26 cellular contexts compared by ENCODE assay signal in the genomic region with DNA sequence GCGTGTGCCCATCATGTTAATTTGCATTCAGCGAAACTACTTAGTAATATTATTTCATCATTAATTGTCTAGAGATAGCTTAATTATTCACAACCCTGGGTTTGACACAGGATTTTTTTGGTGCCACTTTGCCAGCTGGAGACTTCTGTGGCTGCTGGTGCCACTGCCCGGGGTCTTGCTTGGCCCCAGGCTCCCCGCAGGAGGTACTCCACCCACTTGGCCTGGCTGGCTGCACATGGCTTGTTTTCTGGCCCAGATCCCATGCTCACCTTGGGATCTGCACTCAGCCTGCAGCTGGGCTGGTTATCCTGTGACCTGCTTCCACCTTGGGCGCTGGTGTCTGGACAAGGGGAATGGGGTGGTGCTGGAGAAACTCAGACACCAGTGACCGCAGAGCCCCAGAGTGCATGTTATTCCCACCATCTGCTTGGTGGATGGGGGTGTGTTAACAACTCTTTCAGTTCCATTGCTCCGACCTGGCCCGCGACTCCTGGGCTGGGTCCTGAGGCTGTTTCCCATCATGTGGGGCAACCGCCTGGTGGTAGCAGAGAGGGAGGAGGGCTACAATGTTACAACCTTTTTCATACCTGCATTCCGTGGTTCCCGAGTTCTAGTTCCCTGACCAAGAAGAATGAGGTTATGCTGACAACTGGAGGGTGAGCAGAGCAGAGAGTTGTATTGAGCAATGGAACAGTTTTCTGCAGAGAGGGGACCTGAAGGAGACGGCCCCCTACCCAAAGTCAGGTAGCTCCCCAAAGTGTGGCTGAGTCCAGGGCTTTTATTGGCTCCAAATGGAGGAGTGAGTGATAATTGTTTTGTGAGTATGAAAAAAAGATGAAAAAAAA.
"Had no signal": no experiment of that assay in that cellular context is flagged by ENCODE, and none has a peak within 500 bp of the region (broad histone marks: within the 10 kb centered on the region; RNA-seq: fewer than 3 reads in every experiment).

No MANE protein-coding gene starts in this region.

- H3K27me3 ChIP-seq: dorsolateral prefrontal cortex, gastrocnemius medialis, heart left ventricle, hepatocyte, neutrophil, pancreas, right lobe of liver, stomach, thyroid gland had no signal

- H3K27me3 Mint-ChIP-seq: memory B cell had no signal

- H3K9me3 ChIP-seq: gastrocnemius medialis, heart left ventricle, left ventricle myocardium inferior, neutrophil, pancreas, right lobe of liver, stomach, thyroid gland had no signal

- H3K4me3 Mint-ChIP-seq: memory B cell; natural killer cell; stimulated activated effector memory CD8-positive, alpha-beta T cell treated with anti-CD3 and anti-CD28 coated beads, Interleukin-12 subunit alpha, Interleukin-12 subunit beta, amount 100 ng/mL, for 72 hours had no signal

- H3K4me1 Mint-ChIP-seq: memory B cell; natural killer cell; stimulated activated effector memory CD8-positive, alpha-beta T cell treated with anti-CD3 and anti-CD28 coated beads, Interleukin-12 subunit alpha, Interleukin-12 subunit beta, amount 100 ng/mL, for 72 hours had no signal

- H3K79me2 ChIP-seq: hepatocyte had no signal

- H3K4me1 ChIP-seq: gastrocnemius medialis, heart left ventricle, left ventricle myocardium inferior, pancreas, right lobe of liver, stomach, thyroid gland had no signal

- H3K4me3 ChIP-seq: dorsolateral prefrontal cortex, gastrocnemius medialis, heart left ventricle, hepatocyte, left ventricle myocardium inferior, lung, pancreas, right lobe of liver, smooth muscle cell, stomach, thyroid gland had no signal

- DNase-seq: cerebellar nuclear complex; dorsolateral prefrontal cortex; effector CD4-positive, alpha-beta T cell; foreskin fibroblast; gastrocnemius medialis; kidney glomerular epithelial cell; left colon; left ventricle myocardium inferior; natural killer cell; stimulated activated CD4-positive, alpha-beta T cell treated with anti-CD3 and anti-CD28 coated beads, Interleukin-2, amount 100 ng/mL, for 24 hours; stimulated activated CD4-positive, alpha-beta T cell treated with anti-CD3 and anti-CD28 coated beads, Interleukin-4, amount 100 ng/mL, for 24 hours; stimulated activated naive CD4-positive, alpha-beta T cell treated with Interleukin-2 at 50 U/mL for 16 hours; stomach; thyroid gland; trophoblast cell had no signal

- H3K4me2 ChIP-seq: hepatocyte, smooth muscle cell had no signal

- H3K36me3 ChIP-seq: gastrocnemius medialis, heart left ventricle, left ventricle myocardium inferior, neutrophil, pancreas, right lobe of liver, stomach, thyroid gland had no signal

- H3K36me3 Mint-ChIP-seq: memory B cell; natural killer cell; stimulated activated effector memory CD8-positive, alpha-beta T cell treated with anti-CD3 and anti-CD28 coated beads, Interleukin-12 subunit alpha, Interleukin-12 subunit beta, amount 100 ng/mL, for 72 hours had no signal

- H3K27ac ChIP-seq: dorsolateral prefrontal cortex, epithelial cell of prostate, gastrocnemius medialis, heart left ventricle, hepatocyte, left ventricle myocardium inferior, neutrophil, pancreas, right lobe of liver, stomach, thyroid gland had no signal

- H2AFZ ChIP-seq: hepatocyte had no signal

- ATAC-seq: esophagus mucosa; gastrocnemius medialis; heart left ventricle; left colon; natural killer cell; pancreas; right lobe of liver; stimulated activated effector memory CD8-positive, alpha-beta T cell treated with anti-CD3 and anti-CD28 coated beads, Interleukin-12 subunit alpha, Interleukin-12 subunit beta, amount 100 ng/mL, for 72 hours had no signal

- H3K27ac Mint-ChIP-seq: memory B cell; natural killer cell; stimulated activated effector memory CD8-positive, alpha-beta T cell treated with anti-CD3 and anti-CD28 coated beads, Interleukin-12 subunit alpha, Interleukin-12 subunit beta, amount 100 ng/mL, for 72 hours had no signal
